ENCODE assay signal across 9 cellular contexts in genomic region chr16:11672206-11673090, GRCh38. TPM values are rescaled to one million over a fixed set of nuclear protein-coding genes. Genes with fewer than 3 reads are reported as not detected.
DNase-seq lines count a peak whose midpoint lies in the region; ATAC-seq and TF ChIP-seq lines count a peak whose summit lies in the region.
"Had no signal": no experiment of that assay in that cellular context is flagged by ENCODE, and none has a peak within 500 bp of the region (broad histone marks: within the 10 kb centered on the region; RNA-seq: fewer than 3 reads in every experiment).

No MANE protein-coding gene starts in this region.

- H3K27ac ChIP-seq in esophagus squamous epithelium (peak overlapping the region; percentile 56 to 90 (median 74)), thymus (ENCODE audit: low read depth) (peak overlapping the region; percentile 62)
- H3K27ac ChIP-seq: C4-2B had no signal

- H3K9me3 ChIP-seq in esophagus squamous epithelium (no peaks in the 10 kb centered on the region), thymus (ENCODE audit: control insufficient read depth) (no peaks in the 10 kb centered on the region)

- peaks cover 22% of the 10 kb centered on the region for H3K36me3 Mint-ChIP-seq in activated naive CD4-positive, alpha-beta T cell treated with anti-CD3 and anti-CD28 coated beads, Interleukin-2, amount 10 ng/mL, durations not matched to agents 7 days and 5 days
- peaks cover 0 to 10% (median 6%) of the 10 kb centered on the region in 3 donors for H3K36me3 Mint-ChIP-seq in immature natural killer cell

- H3K4me3 ChIP-seq in esophagus squamous epithelium (no peak overlapping the region), thymus (ENCODE audit: low read length) (no peak overlapping the region)

- peak overlapping the region; percentile 34 for H3K4me3 Mint-ChIP-seq in activated naive CD4-positive, alpha-beta T cell treated with anti-CD3 and anti-CD28 coated beads, Interleukin-2, amount 10 ng/mL, durations not matched to agents 7 days and 5 days
- H3K4me3 Mint-ChIP-seq in immature natural killer cell, result peak overlapping the region in 2 of 5 donors; percentile 6 to 57

- no peaks in the 10 kb centered on the region for H3K27me3 Mint-ChIP-seq in activated naive CD4-positive, alpha-beta T cell treated with anti-CD3 and anti-CD28 coated beads, Interleukin-2, amount 10 ng/mL, durations not matched to agents 7 days and 5 days
- H3K27me3 Mint-ChIP-seq in immature natural killer cell (ENCODE audit: low read depth in 3 of 3), result peaks cover 6 to 10% (median 8%) of the 10 kb centered on the region in 3 donors

- intact Hi-C loops in esophagus squamous epithelium (cut with DNase I), result no loop called here

- no peaks in the 10 kb centered on the region for H3K9me3 Mint-ChIP-seq in activated naive CD4-positive, alpha-beta T cell treated with anti-CD3 and anti-CD28 coated beads, Interleukin-2, amount 10 ng/mL, durations not matched to agents 7 days and 5 days
- H3K9me3 Mint-ChIP-seq in immature natural killer cell, result no peaks in the 10 kb centered on the region

- TF ChIP-seq POLR2A in esophagus squamous epithelium (IDR thresholded peaks at IDR 0.05), result no peak

- peaks cover 80% of the 10 kb centered on the region for H3K4me1 Mint-ChIP-seq in activated naive CD4-positive, alpha-beta T cell treated with anti-CD3 and anti-CD28 coated beads, Interleukin-2, amount 10 ng/mL, durations not matched to agents 7 days and 5 days
- H3K4me1 Mint-ChIP-seq in immature natural killer cell, result peaks cover 5 to 29% of the 10 kb centered on the region in 2 donors

- peak overlapping the region; percentile 81 for H3K27ac Mint-ChIP-seq in activated naive CD4-positive, alpha-beta T cell treated with anti-CD3 and anti-CD28 coated beads, Interleukin-2, amount 10 ng/mL, durations not matched to agents 7 days and 5 days
- H3K27ac Mint-ChIP-seq in immature natural killer cell, result no peak overlapping the region

- H3K36me3 ChIP-seq in esophagus squamous epithelium (peaks cover 0 to 21% (median 9%) of the 10 kb centered on the region in 3 donors), thymus (ENCODE audit: control insufficient read depth, insufficient read depth) (peaks cover 32% of the 10 kb centered on the region)

- ATAC-seq in GM18868 (IDR thresholded peaks at IDR 0.05; ENCODE audit: unreplicated experiment), result no peak

- H3K27me3 ChIP-seq in esophagus squamous epithelium, result no peaks in the 10 kb centered on the region
- H3K27me3 ChIP-seq in thymus (ENCODE audit: control insufficient read depth, insufficient read depth), result no peaks in the 10 kb centered on the region

- TF ChIP-seq CTCF in esophagus squamous epithelium (IDR thresholded peaks at IDR 0.05), result no peak

- peak; percentile 76 for DNase-seq in activated naive CD4-positive, alpha-beta T cell treated with anti-CD3 and anti-CD28 coated beads, Interleukin-2, amount 10 ng/mL, durations not matched to agents 7 days and 5 days
- DNase-seq in activated naive CD4-positive, alpha-beta T cell treated with Interleukin-2 at 50 U/mL for 16 hours, result no peak
- peak; percentile 45 for DNase-seq in SKM-1 (lab: John Stamatoyannopoulos, UW; ENCODE audit: unreplicated experiment)
- no peak for DNase-seq in esophagus squamous epithelium (lab: John Stamatoyannopoulos, UW)
- no peak for DNase-seq in cortex of kidney (lab: John Stamatoyannopoulos, UW)
- no peak for DNase-seq in immature natural killer cell

- H3K4me1 ChIP-seq in esophagus squamous epithelium (peaks cover 72 to 95% (median 86%) of the 10 kb centered on the region in 3 donors), thymus (ENCODE audit: control insufficient read depth, insufficient read depth, low read length) (peaks cover 36% of the 10 kb centered on the region)

- 83 to 89% methylated on average over 13 to 23 of the region's 25 CpGs for WGBS in esophagus squamous epithelium, 2 donors
- WGBS in thymus, result 86% methylated on average over 25 of the region's 25 CpGs

- CTCF ChIA-PET in activated naive CD4-positive, alpha-beta T cell treated with anti-CD3 and anti-CD28 coated beads, Interleukin-2, amount 10 ng/mL, durations not matched to agents 7 days and 5 days (lab: Charles Lee), result no interaction called here

RNA-seq across cellular contexts. Expression of gene SNN, which starts 4.2 kb away (rescaled TPM):
- total RNA-seq in esophagus squamous epithelium, result 10 to 100 TPM; 13.7 to 22.9 (median 17.0) TPM
- 21.6 TPM for polyA plus RNA-seq in thymus
- 10 to 100 TPM in 1 of 3 donors, 1 to 10 TPM in 2; 2.4 to 11.1 (median 4.9) TPM for polyA plus RNA-seq in immature natural killer cell

Comparison
In these comparisons a context has a peak if more than half of its experiments do, and no peak if none do; other contexts are left out.
1. DNase-seq: peak in activated naive CD4-positive, alpha-beta T cell treated with anti-CD3 and anti-CD28 coated beads, Interleukin-2, amount 10 ng/mL, durations not matched to agents 7 days and 5 days (single experiment) and SKM-1 (single experiment); none in activated naive CD4-positive, alpha-beta T cell treated with Interleukin-2 at 50 U/mL for 16 hours (single experiment), esophagus squamous epithelium (single experiment), cortex of kidney (single experiment) and immature natural killer cell (0 of 3).